11 cellular contexts compared by ENCODE assay signal in genomic region chr1:58726581-58726980, GRCh38. TPM values are rescaled to one million over a fixed set of nuclear protein-coding genes. Genes with fewer than 3 reads are reported as not detected.
A peak's percentile ranks its signal among the peaks of the same experiment; 100 is the strongest.
DNase-seq lines count a peak whose midpoint lies in the region; ATAC-seq and TF ChIP-seq lines count a peak whose summit lies in the region.
"Had no signal": no experiment of that assay in that cellular context is flagged by ENCODE, and none has a peak within 500 bp of the region (broad histone marks: within the 10 kb centered on the region; RNA-seq: fewer than 3 reads in every experiment).

No MANE protein-coding gene starts in this region.

- peak; percentile 59 for ATAC-seq in HG02588 (IDR thresholded peaks at IDR 0.05; ENCODE audit: unreplicated experiment)
- peak; percentile 63 for ATAC-seq in HG03558 (IDR thresholded peaks at IDR 0.05; ENCODE audit: extremely low read depth, unreplicated experiment)
- ATAC-seq in stimulated activated memory B cell treated with anti-CD40 and anti-IgM and Interleukin-4, amounts not matched to agents 10 μg/mL and 1 μg/mL and 100 μg/mL, for 72 hours: no peak
- ATAC-seq: Right ventricle myocardium inferior had no signal

- H3K27me3 Mint-ChIP-seq in activated CD4-positive, alpha-beta memory T cell treated with anti-CD3 and anti-CD28 coated beads, Interleukin-2, amount 10 ng/mL, durations not matched to agents 7 days and 5 days: no peaks in the 10 kb centered on the region
- H3K27me3 Mint-ChIP-seq in activated CD4-positive, alpha-beta memory T cell treated with anti-CD3 and anti-CD28 coated beads for 36 hours: no peaks in the 10 kb centered on the region
- H3K27me3 Mint-ChIP-seq in stimulated activated memory B cell treated with anti-CD40 and anti-IgM and Interleukin-4, amounts not matched to agents 10 μg/mL and 1 μg/mL and 100 μg/mL, for 72 hours: no peaks in the 10 kb centered on the region
- H3K27me3 Mint-ChIP-seq in activated naive CD4-positive, alpha-beta T cell treated with anti-CD3 and anti-CD28 coated beads, Interleukin-2, amount 10 ng/mL, durations not matched to agents 7 days and 5 days: no peaks in the 10 kb centered on the region
- no peaks in the 10 kb centered on the region for H3K27me3 Mint-ChIP-seq in glutamatergic neuron (ENCODE audit: unreplicated experiment)
- H3K27me3 Mint-ChIP-seq: IgD-negative memory B cell had no signal

- TF ChIP-seq CTCF in glutamatergic neuron (IDR thresholded peaks at IDR 0.05; ENCODE audit: partially characterized antibody, unreplicated experiment): no peak

- H3K4me1 Mint-ChIP-seq in activated CD4-positive, alpha-beta memory T cell treated with anti-CD3 and anti-CD28 coated beads, Interleukin-2, amount 10 ng/mL, durations not matched to agents 7 days and 5 days: peaks cover 28% of the 10 kb centered on the region
- peaks cover 7% of the 10 kb centered on the region for H3K4me1 Mint-ChIP-seq in activated CD4-positive, alpha-beta memory T cell treated with anti-CD3 and anti-CD28 coated beads for 36 hours (ENCODE audit: low read depth)
- H3K4me1 Mint-ChIP-seq in stimulated activated memory B cell treated with anti-CD40 and anti-IgM and Interleukin-4, amounts not matched to agents 10 μg/mL and 1 μg/mL and 100 μg/mL, for 72 hours: peaks cover 17% of the 10 kb centered on the region
- peaks cover 20% of the 10 kb centered on the region for H3K4me1 Mint-ChIP-seq in activated naive CD4-positive, alpha-beta T cell treated with anti-CD3 and anti-CD28 coated beads, Interleukin-2, amount 10 ng/mL, durations not matched to agents 7 days and 5 days
- H3K4me1 Mint-ChIP-seq in glutamatergic neuron (ENCODE audit: low read depth, unreplicated experiment): no peaks in the 10 kb centered on the region

- no peaks in the 10 kb centered on the region for H3K36me3 Mint-ChIP-seq in activated CD4-positive, alpha-beta memory T cell treated with anti-CD3 and anti-CD28 coated beads, Interleukin-2, amount 10 ng/mL, durations not matched to agents 7 days and 5 days (ENCODE audit: low read depth)
- no peaks in the 10 kb centered on the region for H3K36me3 Mint-ChIP-seq in activated CD4-positive, alpha-beta memory T cell treated with anti-CD3 and anti-CD28 coated beads for 36 hours
- no peaks in the 10 kb centered on the region for H3K36me3 Mint-ChIP-seq in stimulated activated memory B cell treated with anti-CD40 and anti-IgM and Interleukin-4, amounts not matched to agents 10 μg/mL and 1 μg/mL and 100 μg/mL, for 72 hours
- H3K36me3 Mint-ChIP-seq in activated naive CD4-positive, alpha-beta T cell treated with anti-CD3 and anti-CD28 coated beads, Interleukin-2, amount 10 ng/mL, durations not matched to agents 7 days and 5 days: no peaks in the 10 kb centered on the region
- no peaks in the 10 kb centered on the region for H3K36me3 Mint-ChIP-seq in glutamatergic neuron (ENCODE audit: unreplicated experiment)
- H3K36me3 Mint-ChIP-seq: IgD-negative memory B cell had no signal

- H3K27ac Mint-ChIP-seq in activated CD4-positive, alpha-beta memory T cell treated with anti-CD3 and anti-CD28 coated beads, Interleukin-2, amount 10 ng/mL, durations not matched to agents 7 days and 5 days: peak overlapping the region; percentile 69
- H3K27ac Mint-ChIP-seq in activated CD4-positive, alpha-beta memory T cell treated with anti-CD3 and anti-CD28 coated beads for 36 hours: no peak overlapping the region
- peak overlapping the region; percentile 12 for H3K27ac Mint-ChIP-seq in stimulated activated memory B cell treated with anti-CD40 and anti-IgM and Interleukin-4, amounts not matched to agents 10 μg/mL and 1 μg/mL and 100 μg/mL, for 72 hours
- H3K27ac Mint-ChIP-seq in activated naive CD4-positive, alpha-beta T cell treated with anti-CD3 and anti-CD28 coated beads, Interleukin-2, amount 10 ng/mL, durations not matched to agents 7 days and 5 days: no peak overlapping the region
- no peak overlapping the region for H3K27ac Mint-ChIP-seq in glutamatergic neuron (ENCODE audit: unreplicated experiment)
- H3K27ac Mint-ChIP-seq: activated naive CD4-positive, alpha-beta T cell treated with anti-CD3 and anti-CD28 coated beads for 36 hours had no signal

- no peak overlapping the region for H3K4me3 Mint-ChIP-seq in activated CD4-positive, alpha-beta memory T cell treated with anti-CD3 and anti-CD28 coated beads, Interleukin-2, amount 10 ng/mL, durations not matched to agents 7 days and 5 days
- H3K4me3 Mint-ChIP-seq in activated CD4-positive, alpha-beta memory T cell treated with anti-CD3 and anti-CD28 coated beads for 36 hours: no peak overlapping the region
- H3K4me3 Mint-ChIP-seq in stimulated activated memory B cell treated with anti-CD40 and anti-IgM and Interleukin-4, amounts not matched to agents 10 μg/mL and 1 μg/mL and 100 μg/mL, for 72 hours: no peak overlapping the region
- no peak overlapping the region for H3K4me3 Mint-ChIP-seq in activated naive CD4-positive, alpha-beta T cell treated with anti-CD3 and anti-CD28 coated beads, Interleukin-2, amount 10 ng/mL, durations not matched to agents 7 days and 5 days
- no peak overlapping the region for H3K4me3 Mint-ChIP-seq in glutamatergic neuron (ENCODE audit: unreplicated experiment)
- H3K4me3 Mint-ChIP-seq: activated naive CD4-positive, alpha-beta T cell treated with anti-CD3 and anti-CD28 coated beads for 36 hours had no signal

- POLR2A ChIA-PET in activated CD4-positive, alpha-beta memory T cell treated with anti-CD3 and anti-CD28 coated beads, Interleukin-2, amount 10 ng/mL, durations not matched to agents 7 days and 5 days (lab: Charles Lee): interaction anchor here (1.0 to 1.8 kb wide), 6 partner anchors 9 to 58 kb away, joined by 4 to 7 read pairs (median 6); partner anchors contain the start of genes JUN and MYSM1
- POLR2A ChIA-PET in activated CD4-positive, alpha-beta memory T cell treated with anti-CD3 and anti-CD28 coated beads for 36 hours (lab: Charles Lee): interaction anchor here (0.6 kb wide), 1 partner anchor 546 kb away, joined by 3 read pairs; no protein-coding TSS in a partner anchor

- no peaks in the 10 kb centered on the region for H3K9me3 Mint-ChIP-seq in activated CD4-positive, alpha-beta memory T cell treated with anti-CD3 and anti-CD28 coated beads, Interleukin-2, amount 10 ng/mL, durations not matched to agents 7 days and 5 days
- no peaks in the 10 kb centered on the region for H3K9me3 Mint-ChIP-seq in activated CD4-positive, alpha-beta memory T cell treated with anti-CD3 and anti-CD28 coated beads for 36 hours
- no peaks in the 10 kb centered on the region for H3K9me3 Mint-ChIP-seq in stimulated activated memory B cell treated with anti-CD40 and anti-IgM and Interleukin-4, amounts not matched to agents 10 μg/mL and 1 μg/mL and 100 μg/mL, for 72 hours
- no peaks in the 10 kb centered on the region for H3K9me3 Mint-ChIP-seq in activated naive CD4-positive, alpha-beta T cell treated with anti-CD3 and anti-CD28 coated beads, Interleukin-2, amount 10 ng/mL, durations not matched to agents 7 days and 5 days
- H3K9me3 Mint-ChIP-seq in glutamatergic neuron (ENCODE audit: unreplicated experiment): no peaks in the 10 kb centered on the region
- H3K9me3 Mint-ChIP-seq: activated naive CD4-positive, alpha-beta T cell treated with anti-CD3 and anti-CD28 coated beads for 36 hours; IgD-negative memory B cell had no signal

- intact Hi-C loops in activated CD4-positive, alpha-beta memory T cell treated with anti-CD3 and anti-CD28 coated beads for 36 hours (cut with micrococcal nuclease): no loop called here

- CTCF ChIA-PET in activated CD4-positive, alpha-beta memory T cell treated with anti-CD3 and anti-CD28 coated beads, Interleukin-2, amount 10 ng/mL, durations not matched to agents 7 days and 5 days (lab: Charles Lee): interaction anchor here (1.8 to 3.5 kb wide), 2 partner anchors 8 to 26 kb away, joined by 9 to 17 read pairs; partner anchors contain the start of gene MYSM1
- CTCF ChIA-PET in activated CD4-positive, alpha-beta memory T cell treated with anti-CD3 and anti-CD28 coated beads for 36 hours (lab: Charles Lee): interaction anchor here (0.7 kb wide), 1 partner anchor 972 kb away, joined by 4 read pairs; no protein-coding TSS in a partner anchor
- CTCF ChIA-PET in activated naive CD4-positive, alpha-beta T cell treated with anti-CD3 and anti-CD28 coated beads, Interleukin-2, amount 10 ng/mL, durations not matched to agents 7 days and 5 days (lab: Charles Lee): interaction anchor here (0.6 to 1.3 kb wide), 4 partner anchors 12 to 966 kb away, joined by 3 to 5 read pairs (median 3); no protein-coding TSS in a partner anchor

- no peak for DNase-seq in activated CD4-positive, alpha-beta memory T cell treated with anti-CD3 and anti-CD28 coated beads, Interleukin-2, amount 10 ng/mL, durations not matched to agents 7 days and 5 days
- no peak for DNase-seq in activated CD4-positive, alpha-beta memory T cell treated with anti-CD3 and anti-CD28 coated beads for 36 hours
- DNase-seq in activated naive CD4-positive, alpha-beta T cell treated with anti-CD3 and anti-CD28 coated beads, Interleukin-2, amount 10 ng/mL, durations not matched to agents 7 days and 5 days: no peak
- DNase-seq in glutamatergic neuron (no peak), KG1 (lab: John Stamatoyannopoulos, UW) (no peak)
- DNase-seq: activated naive CD4-positive, alpha-beta T cell treated with anti-CD3 and anti-CD28 coated beads for 36 hours had no signal

RNA-seq across cellular contexts. Expression of gene MYSM1, which starts 26.7 kb away (rescaled TPM):
- 10 to 100 TPM; 45.2 to 50.5 TPM for total RNA-seq in activated CD4-positive, alpha-beta memory T cell treated with anti-CD3 and anti-CD28 coated beads, Interleukin-2, amount 10 ng/mL, durations not matched to agents 7 days and 5 days
- 10 to 100 TPM; 27.3 to 34.8 TPM for total RNA-seq in activated CD4-positive, alpha-beta memory T cell treated with anti-CD3 and anti-CD28 coated beads for 36 hours
- 59.6 TPM for total RNA-seq in glutamatergic neuron (ENCODE audit: unreplicated experiment)

RNA-seq across cellular contexts. Expression of gene JUN, which starts 57.3 kb away (rescaled TPM):
- total RNA-seq in activated CD4-positive, alpha-beta memory T cell treated with anti-CD3 and anti-CD28 coated beads, Interleukin-2, amount 10 ng/mL, durations not matched to agents 7 days and 5 days: 10 to 100 TPM; 31.1 to 32.3 TPM
- 10 to 100 TPM; 12.5 to 13.2 TPM for total RNA-seq in activated CD4-positive, alpha-beta memory T cell treated with anti-CD3 and anti-CD28 coated beads for 36 hours
- 83.1 TPM for total RNA-seq in glutamatergic neuron (ENCODE audit: unreplicated experiment)

Comparison
In these comparisons a context has a peak if more than half of its experiments do, and no peak if none do; other contexts are left out.
1. H3K27ac Mint-ChIP-seq: peak in activated CD4-positive, alpha-beta memory T cell treated with anti-CD3 and anti-CD28 coated beads, Interleukin-2, amount 10 ng/mL, durations not matched to agents 7 days and 5 days (single experiment) and stimulated activated memory B cell treated with anti-CD40 and anti-IgM and Interleukin-4, amounts not matched to agents 10 μg/mL and 1 μg/mL and 100 μg/mL, for 72 hours (single experiment); none in activated CD4-positive, alpha-beta memory T cell treated with anti-CD3 and anti-CD28 coated beads for 36 hours (single experiment), activated naive CD4-positive, alpha-beta T cell treated with anti-CD3 and anti-CD28 coated beads, Interleukin-2, amount 10 ng/mL, durations not matched to agents 7 days and 5 days (single experiment) and glutamatergic neuron (single experiment).